Comparison of ENCODE assay signal across 1 cellular context in genomic region chr1:77219166-77219887, GRCh38.
A peak's percentile ranks its signal among the peaks of the same experiment; 100 is the strongest.
TF ChIP-seq lines count a peak whose summit lies in the region.

Gene PIGK (minus strand): TSS chr1:77219430. CDS start chr1:77219402, 28 bp downstream.

TF ChIP-seq in HepG2, 621 proteins besides CTCF, POLR2A, EP300 and RAD21 (continued from another document and continues in another):
- no peak for TF ChIP-seq ELK4 (CRISPR knock-in tag; IDR thresholded peaks at IDR 0.05; ENCODE audit: borderline replicate concordance)
- TF ChIP-seq ATF2 (CRISPR knock-in tag; IDR thresholded peaks at IDR 0.05) = 0 out of 2 replicates have a peak, but pooled peaks have one; percentile 38
- peak; percentile 51; the same call in 1 of the 2 replicates for TF ChIP-seq CSRNP1 (CRISPR knock-in tag; IDR thresholded peaks at IDR 0.05)
- TF ChIP-seq ZNF772 (CRISPR knock-in tag; IDR thresholded peaks at IDR 0.05) = peak; percentile 67; the same call in 1 of the 2 replicates
- peak; percentile 75 for TF ChIP-seq ZNF777 (CRISPR knock-in tag; IDR thresholded peaks at IDR 0.05)
- TF ChIP-seq ZNF280B (CRISPR knock-in tag; IDR thresholded peaks at IDR 0.05; ENCODE audit: borderline replicate concordance) = peak; percentile 64; the same call in 1 of the 2 replicates
- no peak for TF ChIP-seq ZBTB39 (CRISPR knock-in tag; IDR thresholded peaks at IDR 0.05)
- peak in 1 of 2 experiments; percentile 37; a peak in 1 of 4 replicates for TF ChIP-seq REST (IDR thresholded peaks at IDR 0.05; ENCODE audit: borderline replicate concordance in 1 of 2, low read depth in 1 of 2, low read length in 2 of 2)
- TF ChIP-seq ZNF234 (CRISPR knock-in tag; conservative IDR thresholded peaks at IDR 0.05) = no peak
- TF ChIP-seq GTF3A (CRISPR knock-in tag; conservative IDR thresholded peaks at IDR 0.05) = no peak
- no peak for TF ChIP-seq ZKSCAN1 (IDR thresholded peaks at IDR 0.05; ENCODE audit: low read length)
- no peak for TF ChIP-seq SNAPC4 (CRISPR knock-in tag; IDR thresholded peaks at IDR 0.05)
- no peak for TF ChIP-seq TBP (CRISPR knock-in tag; IDR thresholded peaks at IDR 0.05)
- no peak for TF ChIP-seq SKI (IDR thresholded peaks at IDR 0.05; ENCODE audit: partially characterized antibody)
- TF ChIP-seq NR0B2 (CRISPR knock-in tag; IDR thresholded peaks at IDR 0.05) = 0 out of 2 replicates have a peak, but pooled peaks have one; percentile 54
- no peak; the same call in 1 of the 2 replicates for TF ChIP-seq GATA4 (IDR thresholded peaks at IDR 0.05; ENCODE audit: borderline replicate concordance, low read depth)
- TF ChIP-seq ZFP36L1 (CRISPR knock-in tag; IDR thresholded peaks at IDR 0.05) = no peak
- TF ChIP-seq KAT8 (CRISPR knock-in tag; IDR thresholded peaks at IDR 0.05) = peak; percentile 94
- peak; percentile 85 for TF ChIP-seq POLR2AphosphoS5 (IDR thresholded peaks at IDR 0.05; ENCODE audit: low read depth, low read length)
- no peak for TF ChIP-seq TP53 (CRISPR knock-in tag; conservative IDR thresholded peaks at IDR 0.05)
- 0 out of 2 replicates have a peak, but pooled peaks have one; percentile 57 for TF ChIP-seq ZNF816 (CRISPR knock-in tag; IDR thresholded peaks at IDR 0.05; ENCODE audit: borderline replicate concordance)
- TF ChIP-seq MTA1 (CRISPR knock-in tag; IDR thresholded peaks at IDR 0.05; ENCODE audit: borderline replicate concordance) = 0 out of 2 replicates have a peak, but pooled peaks have one; percentile 45
- no peak for TF ChIP-seq ZNF136 (CRISPR knock-in tag; IDR thresholded peaks at IDR 0.05; ENCODE audit: low read depth)
- TF ChIP-seq HNRNPL (IDR thresholded peaks at IDR 0.05; ENCODE audit: low read depth, low read length) = no peak
- 0 out of 2 replicates have a peak, but pooled peaks have one; percentile 6 for TF ChIP-seq ZNF501 (CRISPR knock-in tag; IDR thresholded peaks at IDR 0.05)
- no peak for TF ChIP-seq AKNA (CRISPR knock-in tag; IDR thresholded peaks at IDR 0.05; ENCODE audit: borderline replicate concordance)
- no peak for TF ChIP-seq GTF2F1 (IDR thresholded peaks at IDR 0.05; ENCODE audit: low read length)
- 0 out of 2 replicates have a peak, but pooled peaks have one; percentile 57 for TF ChIP-seq MEIS2 (CRISPR knock-in tag; IDR thresholded peaks at IDR 0.05)
- TF ChIP-seq NR1H2 (CRISPR knock-in tag; IDR thresholded peaks at IDR 0.05; ENCODE audit: borderline replicate concordance, low read depth) = no peak
- TF ChIP-seq TGIF2 (CRISPR knock-in tag; IDR thresholded peaks at IDR 0.05) = peak; percentile 80; the same call in 1 of the 2 replicates
